In the genomic region with DNA sequence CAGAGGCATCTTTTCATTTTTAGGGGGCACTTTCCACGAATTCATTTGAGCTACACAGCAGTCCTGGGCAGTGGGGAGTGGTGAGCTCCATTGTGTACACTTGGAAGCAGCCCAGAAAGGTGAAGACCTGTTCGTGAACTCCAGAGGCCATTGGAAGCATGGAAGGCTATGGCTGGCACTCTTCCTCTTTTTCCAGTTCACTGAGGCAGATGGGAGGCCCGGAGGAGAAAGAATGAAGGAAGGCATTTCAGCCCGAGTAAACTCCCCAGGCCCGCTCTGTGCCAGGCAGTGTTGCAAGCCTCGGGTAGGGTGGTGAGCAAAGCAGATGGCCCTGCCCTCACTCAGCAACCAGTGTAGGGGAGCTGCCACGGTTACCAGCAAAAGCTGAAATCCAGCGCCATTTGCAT, we compare ENCODE assay signal across 7 cellular contexts.
DNase-seq lines count a peak whose midpoint lies in the region; ATAC-seq and TF ChIP-seq lines count a peak whose summit lies in the region.

No MANE protein-coding gene starts in this region.

- ATAC-seq in stimulated activated effector memory CD8-positive, alpha-beta T cell treated with anti-CD3 and anti-CD28 coated beads, Interleukin-12 subunit alpha, Interleukin-12 subunit beta, amount 100 ng/mL, for 72 hours: no peak

- H3K36me3 Mint-ChIP-seq in stimulated activated effector memory CD8-positive, alpha-beta T cell treated with anti-CD3 and anti-CD28 coated beads, Interleukin-12 subunit alpha, Interleukin-12 subunit beta, amount 100 ng/mL, for 72 hours: no peaks in the 10 kb centered on the region

- H3K27ac Mint-ChIP-seq in stimulated activated effector memory CD8-positive, alpha-beta T cell treated with anti-CD3 and anti-CD28 coated beads, Interleukin-12 subunit alpha, Interleukin-12 subunit beta, amount 100 ng/mL, for 72 hours: no peak overlapping the region

- peak overlapping the region; percentile 93 for H3K4me3 Mint-ChIP-seq in stimulated activated effector memory CD8-positive, alpha-beta T cell treated with anti-CD3 and anti-CD28 coated beads, Interleukin-12 subunit alpha, Interleukin-12 subunit beta, amount 100 ng/mL, for 72 hours

- no peak for TF ChIP-seq CTCF in GM12864 (IDR thresholded peaks at IDR 0.05; ENCODE audit: low read depth, low read length, missing control alignments)
- TF ChIP-seq CTCF in astrocyte of the spinal cord (IDR thresholded peaks at IDR 0.05; ENCODE audit: low read depth, low read length): no peak
- no peak for TF ChIP-seq CTCF in GM10266 (IDR thresholded peaks at IDR 0.05; ENCODE audit: control insufficient read depth, insufficient read depth, low read depth, missing control alignments)

- H3K4me1 Mint-ChIP-seq in stimulated activated effector memory CD8-positive, alpha-beta T cell treated with anti-CD3 and anti-CD28 coated beads, Interleukin-12 subunit alpha, Interleukin-12 subunit beta, amount 100 ng/mL, for 72 hours: peaks cover 37% of the 10 kb centered on the region

- DNase-seq in GM12864 (ENCODE audit: low read depth): no peak
- DNase-seq in NCI-H146 treated with DMSO at 0.1 percent for 48 hours (lab: John Stamatoyannopoulos, UW; ENCODE audit: unreplicated experiment): peak; percentile 20
- no peak for DNase-seq in astrocyte of the spinal cord (ENCODE audit: low read depth, low spot score)
- DNase-seq in inferior parietal cortex (ENCODE audit: extremely low spot score): peak; percentile 47
- DNase-seq in stimulated activated effector memory CD8-positive, alpha-beta T cell treated with anti-CD3 and anti-CD28 coated beads, Interleukin-12 subunit alpha, Interleukin-12 subunit beta, amount 100 ng/mL, for 72 hours (ENCODE audit: low spot score in 2 of 2): no peak
- no peak for DNase-seq in GM10266 (ENCODE audit: extremely low spot score)
- DNase-seq in HuH-7.5 (ENCODE audit: low spot score): no peak

- H3K4me3 ChIP-seq in GM12864 (ENCODE audit: low read depth, low read length) (peak overlapping the region; percentile 79), astrocyte of the spinal cord (ENCODE audit: low read depth, low read length) (peak overlapping the region; percentile 78)

- H3K9me3 Mint-ChIP-seq in stimulated activated effector memory CD8-positive, alpha-beta T cell treated with anti-CD3 and anti-CD28 coated beads, Interleukin-12 subunit alpha, Interleukin-12 subunit beta, amount 100 ng/mL, for 72 hours: no peaks in the 10 kb centered on the region

- in situ Hi-C loops in astrocyte of the spinal cord (cut with HindIII; ENCODE audit: low sequenced_read_pairs): no loop called here

Comparison
In these comparisons a context has a peak if more than half of its experiments do, and no peak if none do; other contexts are left out.
1. DNase-seq: peak in NCI-H146 treated with DMSO at 0.1 percent for 48 hours (single experiment) and inferior parietal cortex (single experiment); none in GM12864 (single experiment), astrocyte of the spinal cord (single experiment), stimulated activated effector memory CD8-positive, alpha-beta T cell treated with anti-CD3 and anti-CD28 coated beads, Interleukin-12 subunit alpha, Interleukin-12 subunit beta, amount 100 ng/mL, for 72 hours (0 of 2), GM10266 (single experiment) and HuH-7.5 (single experiment).